Comparison of ENCODE assay signal across 20 cellular contexts in the genomic region with DNA sequence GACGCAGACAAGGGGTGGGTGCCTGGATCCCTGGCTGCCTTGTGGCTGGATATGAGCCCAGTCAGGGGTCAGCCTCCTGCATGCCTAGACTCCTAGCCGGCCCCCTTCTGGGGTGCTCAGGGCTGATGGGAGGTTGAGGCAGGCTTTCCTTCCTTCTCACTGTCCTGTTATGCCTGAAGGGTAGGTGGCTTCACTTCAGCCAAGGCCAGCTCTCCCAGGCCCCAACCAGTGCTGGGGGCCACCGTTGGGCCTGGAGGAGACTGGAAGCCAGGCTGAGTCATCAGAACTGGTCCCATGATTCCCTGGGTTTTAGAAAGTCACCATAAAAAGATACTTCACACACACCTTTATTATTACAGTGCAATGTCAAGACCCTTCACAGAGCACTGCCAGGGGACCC. TPM values are rescaled to one million over a fixed set of nuclear protein-coding genes. Genes with fewer than 3 reads are reported as not detected.
"Had no signal": no experiment of that assay in that cellular context is flagged by ENCODE, and none has a peak within 500 bp of the region (broad histone marks: within the 10 kb centered on the region; RNA-seq: fewer than 3 reads in every experiment).

No MANE protein-coding gene starts in this region.

- H3K4me3 ChIP-seq: gastroesophageal sphincter, heart right ventricle, sigmoid colon, spleen, stomach, testis, upper lobe of left lung had no signal

- H3K27me3 Mint-ChIP-seq: activated naive CD8-positive, alpha-beta T cell had no signal

- DNase-seq: activated gamma-delta T cell; amniotic stem cell; heart right ventricle; sigmoid colon; spleen; stimulated activated CD4-positive, alpha-beta T cell treated with anti-CD3 and anti-CD28 coated beads, Interleukin-2, amount 100 ng/mL, for 24 hours; stomach; testis; upper lobe of left lung had no signal

- H3K9me3 ChIP-seq: gastroesophageal sphincter, heart right ventricle, sigmoid colon, spleen, stomach, testis, upper lobe of left lung had no signal

- H3K27ac Mint-ChIP-seq: activated naive CD8-positive, alpha-beta T cell; nephron progenitor cell had no signal

- ATAC-seq: activated CD4-positive, CD25-positive, alpha-beta regulatory T cell treated with anti-CD3 and anti-CD28 coated beads, Interleukin-2, amount 50 U/mL, for 24 hours; gastroesophageal sphincter had no signal

- H3K27ac ChIP-seq: gastroesophageal sphincter, sigmoid colon, spleen, testis, upper lobe of left lung had no signal

- H3K4me1 ChIP-seq: gastroesophageal sphincter, sigmoid colon, testis had no signal

- H3K36me3 ChIP-seq: gastroesophageal sphincter, sigmoid colon had no signal

- H3K4me3 Mint-ChIP-seq: activated naive CD8-positive, alpha-beta T cell; nephron progenitor cell had no signal

- H3K27me3 ChIP-seq: heart right ventricle, sigmoid colon, spleen, stomach, testis, upper lobe of left lung had no signal

- H3K36me3 Mint-ChIP-seq: activated naive CD8-positive, alpha-beta T cell had no signal

RNA-seq across cellular contexts. Expression of a gene that starts 2.9 kb away (rescaled TPM):
- total RNA-seq: osteocyte had no signal

RNA-seq across cellular contexts. Expression of a gene that starts 34.5 kb away (rescaled TPM):
- total RNA-seq: activated CD8-positive, alpha-beta memory T cell treated with anti-CD3 and anti-CD28 coated beads for 36 hours; cardiac septum; gastroesophageal sphincter; heart right ventricle; kidney epithelial cell; liver; mesenteric fat pad; osteocyte; pulmonary artery endothelial cell; sigmoid colon; spleen; testis; upper lobe of left lung had no signal

RNA-seq across cellular contexts. Expression of a gene that starts 53.2 kb away (rescaled TPM):
- total RNA-seq: activated CD8-positive, alpha-beta memory T cell treated with anti-CD3 and anti-CD28 coated beads for 36 hours; cardiac septum; gastroesophageal sphincter; kidney epithelial cell; liver; mesenteric fat pad; osteocyte; pulmonary artery endothelial cell; sigmoid colon; spleen; stomach; upper lobe of left lung had no signal
